In the genomic region with DNA sequence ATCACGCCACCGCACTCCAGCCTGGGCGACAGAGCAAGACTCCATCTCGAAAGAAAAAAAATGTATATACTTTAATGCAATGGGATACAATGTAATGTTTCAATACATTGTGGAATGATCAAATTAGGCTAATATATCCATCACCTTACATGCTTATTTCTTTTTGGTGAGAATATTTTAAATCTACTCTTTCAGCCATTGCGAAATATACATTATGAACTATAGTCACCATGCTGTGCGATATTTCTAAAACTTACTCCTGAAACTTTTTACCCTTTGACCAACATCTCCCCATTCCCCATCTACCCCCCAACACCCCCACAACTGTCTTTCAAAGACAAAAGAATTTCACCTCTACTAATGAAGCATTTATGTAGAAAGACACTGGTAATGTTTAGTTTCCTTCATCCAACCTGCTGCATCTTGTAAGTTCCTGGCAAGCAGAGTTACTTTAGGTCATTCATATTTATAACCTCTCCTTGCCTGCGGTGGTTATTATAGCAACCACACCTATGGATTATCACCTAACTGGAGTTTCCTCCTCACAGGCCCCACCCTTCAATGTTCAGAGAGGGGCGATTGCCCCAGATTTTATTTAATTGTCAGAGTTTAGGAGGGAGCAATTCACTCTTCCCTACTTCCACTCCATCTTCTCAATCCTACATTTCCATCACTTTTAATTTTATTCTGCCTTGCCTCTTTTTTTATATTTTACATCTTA, we compare ENCODE assay signal across 9 cellular contexts.
DNase-seq lines count a peak whose midpoint lies in the region; ATAC-seq and TF ChIP-seq lines count a peak whose summit lies in the region.
"Had no signal": no experiment of that assay in that cellular context is flagged by ENCODE, and none has a peak within 500 bp of the region (broad histone marks: within the 10 kb centered on the region; RNA-seq: fewer than 3 reads in every experiment).

No MANE protein-coding gene starts in this region.

- TF ChIP-seq CTCF in AG04449 (IDR thresholded peaks at IDR 0.05; ENCODE audit: insufficient read depth, low read length, missing control alignments) = no peak
- no peak for TF ChIP-seq CTCF in HL-60 (IDR thresholded peaks at IDR 0.05; ENCODE audit: insufficient read depth, low read length)
- no peak for TF ChIP-seq CTCF in astrocyte of the spinal cord (IDR thresholded peaks at IDR 0.05; ENCODE audit: low read depth, low read length)

- CTCF ChIA-PET in AG04449 (lab: Yijun Ruan, JAX) = interaction anchor here (1.6 kb wide), 1 partner anchor 10 kb away, joined by 5 read pairs; no protein-coding TSS in a partner anchor

- H3K9me3 ChIP-seq in mucosa of stomach (ENCODE audit: control insufficient read depth, low read length) = no peaks in the 10 kb centered on the region

- H3K27ac ChIP-seq in HL-60 (replicated peaks) = peak overlapping the region; percentile 99

- peak overlapping the region; percentile 88 for H3K9ac ChIP-seq in mucosa of stomach (ENCODE audit: low read length)

- H3K36me3 ChIP-seq in mucosa of stomach (ENCODE audit: control insufficient read depth, insufficient read depth, low read length) = no peaks in the 10 kb centered on the region

- DNase-seq in AG04449 (ENCODE audit: low read depth, low spot score) = no peak
- DNase-seq in HL-60 (ENCODE audit: low read depth in 1 of 2, low spot score in 1 of 2) = peak in 1 of 2 experiments; percentile 51
- DNase-seq in astrocyte of the spinal cord (ENCODE audit: low read depth, low spot score) = no peak
- no peak for DNase-seq in NCI-H2029 treated with DMSO at 0.1 percent for 48 hours (lab: John Stamatoyannopoulos, UW)
- no peak for DNase-seq in NCI-H187 (lab: John Stamatoyannopoulos, UW)
- DNase-seq: SHP77 treated with DMSO at 0.1 percent for 48 hours had no signal

- H3K27me3 ChIP-seq in HL-60 (ENCODE audit: insufficient read depth, poor library complexity, severe bottlenecking) (no peaks in the 10 kb centered on the region), mucosa of stomach (ENCODE audit: control insufficient read depth, insufficient read depth, low read length) (no peaks in the 10 kb centered on the region)

- in situ Hi-C loops in astrocyte of the spinal cord (cut with HindIII; ENCODE audit: low sequenced_read_pairs) = no loop called here

- ATAC-seq in GM19328 (IDR thresholded peaks at IDR 0.05; ENCODE audit: unreplicated experiment) (no peak), GM18519 (IDR thresholded peaks at IDR 0.05; ENCODE audit: low FRiP score, unreplicated experiment) (no peak)

- POLR2A ChIA-PET in AG04449 (lab: Yijun Ruan, JAX) = interaction anchor here (1.4 to 1.6 kb wide), 2 partner anchors 9 to 90 kb away, joined by 5 to 9 read pairs; partner anchors contain the start of gene ELAC1

- peaks cover 7% of the 10 kb centered on the region for H3K4me1 ChIP-seq in mucosa of stomach (ENCODE audit: control insufficient read depth, insufficient read depth, low read length)

- H3K4me3 ChIP-seq in AG04449 (ENCODE audit: low read depth, low read length) (peak overlapping the region; percentile 92), HL-60 (replicated peaks; ENCODE audit: insufficient read depth, low read length) (peak overlapping the region; percentile 84), astrocyte of the spinal cord (ENCODE audit: low read depth, low read length) (peak overlapping the region; percentile 94), mucosa of stomach (ENCODE audit: low read length) (peak overlapping the region; percentile 11)

Comparison
In these comparisons a context has a peak if more than half of its experiments do, and no peak if none do; other contexts are left out.
1. H3K4me3 ChIP-seq: peak in every context shown above with its lines; median percentile 94 in astrocyte of the spinal cord; 92 in AG04449; 84 in HL-60; 11 in mucosa of stomach.